8 cellular contexts compared by ENCODE assay signal in the genomic region with DNA sequence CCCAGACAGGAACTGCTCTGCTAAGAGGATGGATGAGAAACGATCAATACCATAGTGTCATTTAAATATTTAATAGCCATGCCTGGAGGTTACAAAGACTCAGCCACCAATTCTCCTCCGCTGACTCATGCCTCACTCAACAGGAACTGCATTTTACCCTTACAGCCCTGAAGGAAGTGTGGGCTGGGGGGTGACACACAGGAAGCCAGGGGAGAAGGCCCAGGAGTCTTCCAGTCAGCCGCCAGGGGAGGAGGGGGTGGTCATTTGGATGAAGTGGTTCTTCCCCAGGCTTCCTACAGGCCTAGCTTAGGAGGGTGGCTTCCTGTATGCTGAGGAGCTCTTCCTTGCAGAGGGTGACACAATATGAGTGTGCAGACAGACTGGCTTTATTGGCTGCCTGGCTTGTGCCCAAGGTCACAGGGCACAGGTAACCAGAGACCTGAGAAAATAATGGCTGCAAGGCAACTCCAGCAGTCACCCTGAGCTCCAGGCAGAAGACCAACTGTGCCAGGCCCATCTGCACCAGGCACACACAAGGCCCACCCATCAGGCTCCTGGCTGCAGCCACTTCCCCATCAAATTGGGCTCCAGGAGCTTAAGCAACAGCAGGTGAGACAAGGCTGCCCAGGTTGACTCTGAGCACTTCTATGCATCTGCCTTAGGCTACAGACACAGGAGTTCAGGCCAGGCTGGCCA. TPM values are rescaled to one million over a fixed set of nuclear protein-coding genes. Genes with fewer than 3 reads are reported as not detected.
DNase-seq lines count a peak whose midpoint lies in the region; ATAC-seq lines count a peak whose summit lies in the region.

No MANE protein-coding gene starts in this region.

- H3K27ac ChIP-seq in duodenal mucosa (ENCODE audit: low read depth, low read length) = peak overlapping the region; percentile 89

- H3K9me3 ChIP-seq in duodenal mucosa (ENCODE audit: control insufficient read depth in 1 of 2, low read length in 2 of 2) = no peaks in the 10 kb centered on the region

- peak overlapping the region; percentile 39 to 52 for H3K9ac ChIP-seq in duodenal mucosa (ENCODE audit: low read depth in 1 of 2, low read length in 2 of 2)

- no peaks in the 10 kb centered on the region for H3K36me3 Mint-ChIP-seq in activated CD4-positive, alpha-beta memory T cell treated with anti-CD3 and anti-CD28 coated beads for 36 hours

- H3K27me3 Mint-ChIP-seq in activated CD4-positive, alpha-beta memory T cell treated with anti-CD3 and anti-CD28 coated beads for 36 hours = no peaks in the 10 kb centered on the region

- H3K9me3 Mint-ChIP-seq in activated CD4-positive, alpha-beta memory T cell treated with anti-CD3 and anti-CD28 coated beads for 36 hours = no peaks in the 10 kb centered on the region

- peaks cover 92% of the 10 kb centered on the region for H3K4me1 Mint-ChIP-seq in activated CD4-positive, alpha-beta memory T cell treated with anti-CD3 and anti-CD28 coated beads for 36 hours (ENCODE audit: low read depth)

- H3K27ac Mint-ChIP-seq in activated CD4-positive, alpha-beta memory T cell treated with anti-CD3 and anti-CD28 coated beads for 36 hours = peak overlapping the region; percentile 93

- POLR2A ChIA-PET in activated CD4-positive, alpha-beta memory T cell treated with anti-CD3 and anti-CD28 coated beads for 36 hours (lab: Charles Lee) = interaction anchor here (0.6 to 9.6 kb wide), 8 partner anchors 12 to 109 kb away, joined by 3 to 261 read pairs (median 6); a partner anchor contains a TSS

- peak overlapping the region; percentile 42 for H3K4me3 Mint-ChIP-seq in activated CD4-positive, alpha-beta memory T cell treated with anti-CD3 and anti-CD28 coated beads for 36 hours

- intact Hi-C loops in activated CD4-positive, alpha-beta memory T cell treated with anti-CD3 and anti-CD28 coated beads for 36 hours (cut with micrococcal nuclease) = loop anchor here (1.0 to 2.0 kb wide), 4 partner anchors 21 to 207 kb away; a partner anchor contains a TSS

- CTCF ChIA-PET in activated CD4-positive, alpha-beta memory T cell treated with anti-CD3 and anti-CD28 coated beads for 36 hours (lab: Charles Lee) = interaction anchor here (0.7 to 12.1 kb wide), 11 partner anchors 9 to 304 kb away, joined by 3 to 614 read pairs (median 7); a partner anchor contains a TSS

- H3K27me3 ChIP-seq in duodenal mucosa (ENCODE audit: control insufficient read depth in 1 of 2, insufficient read depth in 2 of 2, low read length in 2 of 2) = no peaks in the 10 kb centered on the region

- H3K4me1 ChIP-seq in duodenal mucosa (ENCODE audit: control insufficient read depth in 1 of 2, insufficient read depth in 2 of 2, low read length in 2 of 2) = peaks cover 88 to 95% of the 10 kb centered on the region in 2 donors

- no peak for ATAC-seq in GM19351 (IDR thresholded peaks at IDR 0.05; ENCODE audit: unreplicated experiment)
- ATAC-seq in GM18519 (IDR thresholded peaks at IDR 0.05; ENCODE audit: low FRiP score, unreplicated experiment) = no peak

- H3K36me3 ChIP-seq in duodenal mucosa (ENCODE audit: control insufficient read depth in 1 of 2, insufficient read depth in 2 of 2, low read length in 2 of 2) = no peaks in the 10 kb centered on the region

- peak overlapping the region in 1 of 2 donors; percentile 5 for H3K4me3 ChIP-seq in duodenal mucosa (ENCODE audit: low read depth in 1 of 2, low read length in 2 of 2)

- peak; percentile 91 for DNase-seq in COLO829 (ENCODE audit: low spot score)
- peak; percentile 91 for DNase-seq in NCI-H2196 (lab: John Stamatoyannopoulos, UW; ENCODE audit: unreplicated experiment)
- peak; percentile 93 for DNase-seq in activated CD4-positive, alpha-beta memory T cell treated with anti-CD3 and anti-CD28 coated beads for 36 hours
- DNase-seq in mucosa of gallbladder (ENCODE audit: low spot score) = peak; percentile 63
- DNase-seq in stimulated activated CD8-positive, alpha-beta memory T cell treated with anti-CD3 and anti-CD28 coated beads, Interleukin-7, amount 100 ng/mL, for 4 hours (ENCODE audit: low read depth in 2 of 2) = peak; percentile 76 to 78

RNA-seq across cellular contexts. Expression of a gene that starts 30.6 kb away (rescaled TPM):
- 1,000 to 10,000 TPM; 4,273 to 4,368 TPM for total RNA-seq in activated CD4-positive, alpha-beta memory T cell treated with anti-CD3 and anti-CD28 coated beads for 36 hours
- total RNA-seq in mucosa of gallbladder = 1,053 TPM

RNA-seq across cellular contexts. Expression of a gene that starts 34.1 kb away (rescaled TPM):
- total RNA-seq in activated CD4-positive, alpha-beta memory T cell treated with anti-CD3 and anti-CD28 coated beads for 36 hours = 10 to 100 TPM; 74.0 to 75.0 TPM
- 119 TPM for total RNA-seq in mucosa of gallbladder

RNA-seq across cellular contexts. Expression of a gene that starts 36.9 kb away (rescaled TPM):
- total RNA-seq in activated CD4-positive, alpha-beta memory T cell treated with anti-CD3 and anti-CD28 coated beads for 36 hours = 100 to 1,000 TPM; 121 TPM
- total RNA-seq in mucosa of gallbladder = 80.4 TPM
